Comparison of ENCODE assay signal across 1 cellular context in genomic region chr3:121660356-121661171, GRCh38.
TF ChIP-seq lines count a peak whose summit lies in the region.

Gene HCLS1, minus strand, starts transcription at chr3:121660903. Its CDS starts 2,556 bp downstream, at chr3:121658347.

TF ChIP-seq in H1, 55 proteins besides CTCF, POLR2A, EP300 and RAD21:
- TF ChIP-seq SRF (IDR thresholded peaks at IDR 0.05; ENCODE audit: low read depth, low read length), result peak; percentile 67
- no peak for TF ChIP-seq YY1 (IDR thresholded peaks at IDR 0.05; ENCODE audit: low read depth, low read length)
